In genomic region chr20:37643400-37643799, GRCh38 we compare ENCODE assay signal across 16 cellular contexts. TPM values are rescaled to one million over a fixed set of nuclear protein-coding genes. Genes with fewer than 3 reads are reported as not detected.
DNase-seq lines count a peak whose midpoint lies in the region; ATAC-seq, FAIRE-seq and TF ChIP-seq lines count a peak whose summit lies in the region.
"Had no signal": no experiment of that assay in that cellular context is flagged by ENCODE, and none has a peak within 500 bp of the region (broad histone marks: within the 10 kb centered on the region; RNA-seq: fewer than 3 reads in every experiment).

No MANE protein-coding gene starts in this region.

- no peaks in the 10 kb centered on the region for H3K9me3 Mint-ChIP-seq in activated CD4-positive, alpha-beta T cell treated with anti-CD3 and anti-CD28 coated beads for 36 hours (ENCODE audit: low read depth)
- H3K9me3 Mint-ChIP-seq in activated CD4-positive, alpha-beta T cell treated with anti-CD3 and anti-CD28 coated beads, Interleukin-2, amount 10 ng/mL, durations not matched to agents 24 days and 14 days = no peaks in the 10 kb centered on the region

- H3K4me3 Mint-ChIP-seq in activated CD4-positive, alpha-beta T cell treated with anti-CD3 and anti-CD28 coated beads for 36 hours = no peak overlapping the region
- H3K4me3 Mint-ChIP-seq in activated CD4-positive, alpha-beta T cell treated with anti-CD3 and anti-CD28 coated beads, Interleukin-2, amount 10 ng/mL, durations not matched to agents 24 days and 14 days = no peak overlapping the region
- H3K4me3 Mint-ChIP-seq: B cell had no signal

- H3K4me1 Mint-ChIP-seq in activated CD4-positive, alpha-beta T cell treated with anti-CD3 and anti-CD28 coated beads for 36 hours = peaks cover 4% of the 10 kb centered on the region
- H3K4me1 Mint-ChIP-seq in activated CD4-positive, alpha-beta T cell treated with anti-CD3 and anti-CD28 coated beads, Interleukin-2, amount 10 ng/mL, durations not matched to agents 24 days and 14 days = no peaks in the 10 kb centered on the region
- H3K4me1 Mint-ChIP-seq: B cell had no signal

- POLR2A ChIA-PET in activated CD4-positive, alpha-beta T cell treated with anti-CD3 and anti-CD28 coated beads for 36 hours (lab: Charles Lee) = no interaction called here

- peaks cover 47% of the 10 kb centered on the region for H3K27me3 Mint-ChIP-seq in activated CD4-positive, alpha-beta T cell treated with anti-CD3 and anti-CD28 coated beads for 36 hours
- peaks cover 39% of the 10 kb centered on the region for H3K27me3 Mint-ChIP-seq in activated CD4-positive, alpha-beta T cell treated with anti-CD3 and anti-CD28 coated beads, Interleukin-2, amount 10 ng/mL, durations not matched to agents 24 days and 14 days

- FAIRE-seq in bronchial epithelial cell (lab: Jason Lieb, UNC) = peak; percentile 55
- FAIRE-seq: G401.6 had no signal

- H3K4me3 ChIP-seq in bronchial epithelial cell (ENCODE audit: low read depth, low read length) = no peak overlapping the region

- ATAC-seq in activated CD4-positive, alpha-beta T cell treated with anti-CD3 and anti-CD28 coated beads for 36 hours = peak; percentile 90
- ATAC-seq: HCT116, PC-3 had no signal

- CTCF ChIA-PET in activated CD4-positive, alpha-beta T cell treated with anti-CD3 and anti-CD28 coated beads for 36 hours (lab: Charles Lee) = interaction anchor here (0.7 kb wide), 1 partner anchor 86 kb away, joined by 3 read pairs; no protein-coding TSS in a partner anchor

- DNase-seq in activated CD4-positive, alpha-beta T cell treated with anti-CD3 and anti-CD28 coated beads for 36 hours = peak; percentile 33
- no peak for DNase-seq in activated CD4-positive, alpha-beta T cell treated with anti-CD3 and anti-CD28 coated beads, Interleukin-2, amount 10 ng/mL, durations not matched to agents 24 days and 14 days
- peak; percentile 17 for DNase-seq in stimulated activated CD4-positive, alpha-beta T cell treated with anti-CD3 and anti-CD28 coated beads, Interleukin-1b, Interleukin-23, amount 100 ng/mL, for 48 hours
- no peak for DNase-seq in stimulated activated CD4-positive, alpha-beta T cell treated with anti-CD3 and anti-CD28 coated beads, Interleukin-2, amount 100 ng/mL, for 24 hours
- DNase-seq in bronchial epithelial cell (ENCODE audit: low read depth) (no peak), stromal cell of bone marrow (ENCODE audit: low read depth) (peak; percentile 18), NCI-H1092 treated with DMSO at 0.1 percent for 48 hours (lab: John Stamatoyannopoulos, UW) (no peak), SHP77 (lab: John Stamatoyannopoulos, UW) (no peak)
- DNase-seq: Caco-2, NCI-H1105 treated with DMSO at 0.1 percent for 48 hours, NCI-H1694, NCI-H510A treated with DMSO at 0.1 percent for 48 hours, PC-3 had no signal

- intact Hi-C loops in activated CD4-positive, alpha-beta T cell treated with anti-CD3 and anti-CD28 coated beads for 36 hours (cut with DNase I, micrococcal nuclease) = no loop called here
- intact Hi-C loops in activated CD4-positive, alpha-beta T cell treated with anti-CD3 and anti-CD28 coated beads, Interleukin-2, amount 10 ng/mL, durations not matched to agents 24 days and 14 days (cut with micrococcal nuclease) = no loop called here

- H3K27ac Mint-ChIP-seq in activated CD4-positive, alpha-beta T cell treated with anti-CD3 and anti-CD28 coated beads for 36 hours = no peak overlapping the region
- no peak overlapping the region for H3K27ac Mint-ChIP-seq in activated CD4-positive, alpha-beta T cell treated with anti-CD3 and anti-CD28 coated beads, Interleukin-2, amount 10 ng/mL, durations not matched to agents 24 days and 14 days
- H3K27ac Mint-ChIP-seq: B cell had no signal

- TF ChIP-seq CTCF in bronchial epithelial cell (IDR thresholded peaks at IDR 0.05; ENCODE audit: insufficient read depth, low read length, severe bottlenecking) = no peak

- no peaks in the 10 kb centered on the region for H3K36me3 Mint-ChIP-seq in activated CD4-positive, alpha-beta T cell treated with anti-CD3 and anti-CD28 coated beads for 36 hours (ENCODE audit: low read depth)
- H3K36me3 Mint-ChIP-seq in activated CD4-positive, alpha-beta T cell treated with anti-CD3 and anti-CD28 coated beads, Interleukin-2, amount 10 ng/mL, durations not matched to agents 24 days and 14 days (ENCODE audit: low read depth) = no peaks in the 10 kb centered on the region

- H3K27me3 ChIP-seq in bronchial epithelial cell (ENCODE audit: control insufficient read depth, insufficient read depth, low read length) = peaks cover 11% of the 10 kb centered on the region

- H3K36me3 ChIP-seq in bronchial epithelial cell (ENCODE audit: control insufficient read depth, insufficient read depth, low read length) = no peaks in the 10 kb centered on the region

RNA-seq across cellular contexts. Expression of gene CTNNBL1, which starts 50.4 kb away (rescaled TPM):
- total RNA-seq in activated CD4-positive, alpha-beta T cell treated with anti-CD3 and anti-CD28 coated beads for 36 hours = 10 to 100 TPM; 72.6 to 93.4 TPM
- 97.9 and 105 TPM in 2 replicates for total RNA-seq in activated CD4-positive, alpha-beta T cell treated with anti-CD3 and anti-CD28 coated beads, Interleukin-2, amount 10 ng/mL, durations not matched to agents 24 days and 14 days
- 27.1 and 30.0 TPM in 2 replicates for total RNA-seq in bronchial epithelial cell

Comparison
In these comparisons a context has a peak if more than half of its experiments do, and no peak if none do; other contexts are left out.
1. DNase-seq: peak in activated CD4-positive, alpha-beta T cell treated with anti-CD3 and anti-CD28 coated beads for 36 hours (single experiment), stimulated activated CD4-positive, alpha-beta T cell treated with anti-CD3 and anti-CD28 coated beads, Interleukin-1b, Interleukin-23, amount 100 ng/mL, for 48 hours (single experiment) and stromal cell of bone marrow (single experiment); none in activated CD4-positive, alpha-beta T cell treated with anti-CD3 and anti-CD28 coated beads, Interleukin-2, amount 10 ng/mL, durations not matched to agents 24 days and 14 days (single experiment), stimulated activated CD4-positive, alpha-beta T cell treated with anti-CD3 and anti-CD28 coated beads, Interleukin-2, amount 100 ng/mL, for 24 hours (0 of 2), bronchial epithelial cell (single experiment), NCI-H1092 treated with DMSO at 0.1 percent for 48 hours (single experiment) and SHP77 (0 of 2).